Comparison of ENCODE assay signal across 27 cellular contexts in the genomic region with DNA sequence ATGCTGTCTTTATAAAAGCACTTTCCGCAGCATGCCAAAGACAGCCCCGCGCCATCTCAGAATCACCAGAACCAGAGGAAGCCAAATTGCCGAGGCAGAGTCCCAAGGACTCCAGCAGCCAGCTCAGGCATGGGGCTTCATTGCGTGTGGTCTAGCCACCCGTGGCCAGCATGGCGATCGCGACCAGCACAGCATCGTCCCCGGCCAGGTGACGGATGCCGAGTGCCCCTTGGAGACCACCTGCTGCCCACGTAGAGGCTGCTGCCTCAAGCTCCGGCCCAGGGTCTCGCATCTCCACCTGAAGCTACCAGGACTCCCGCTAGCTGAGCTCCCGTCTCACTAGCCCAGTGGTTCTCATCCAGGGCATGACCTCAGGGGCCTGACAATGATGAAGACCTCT.
"Had no signal": no experiment of that assay in that cellular context is flagged by ENCODE, and none has a peak within 500 bp of the region (broad histone marks: within the 10 kb centered on the region; RNA-seq: fewer than 3 reads in every experiment).

No MANE protein-coding gene starts in this region.

- H3K4me3 ChIP-seq: pancreas, prostate gland, right atrium auricular region, skin epidermis, smooth muscle cell, spleen, suprapubic skin, testis, tibial nerve, upper lobe of left lung, vagina had no signal

- DNase-seq: naive thymus-derived CD8-positive, alpha-beta T cell; occipital lobe; pancreas; retina; spleen; stimulated activated CD4-positive, alpha-beta T cell treated with anti-CD3 and anti-CD28 coated beads, Interleukin-12 subunit alpha, Interleukin-12 subunit beta, amount 100 ng/mL, for 4 hours; stimulated activated CD4-positive, alpha-beta T cell treated with anti-CD3 and anti-CD28 coated beads, Interleukin-1b, Interleukin-23, amount 100 ng/mL, for 48 hours; stimulated activated CD4-positive, alpha-beta T cell treated with anti-CD3 and anti-CD28 coated beads, Interleukin-4, amount 100 ng/mL, for 1 hour; stimulated activated CD4-positive, alpha-beta T cell treated with anti-CD3 and anti-CD28 coated beads, Interleukin-4, amount 100 ng/mL, for 4 hours; stimulated activated CD8-positive, alpha-beta memory T cell treated with anti-CD3 and anti-CD28 coated beads, Interleukin-4, amount 100 ng/mL, for 48 hours; stimulated activated naive CD4-positive, alpha-beta T cell; stimulated activated naive CD8-positive, alpha-beta T cell treated with anti-CD3 and anti-CD28 coated beads, Interleukin-15, amount 100 ng/mL, for 72 hours; stimulated activated naive CD8-positive, alpha-beta T cell treated with anti-CD3 and anti-CD28 coated beads, Interleukin-15, Interleukin-2, amounts not matched to agents 100 U/mL and 50 U/mL, for 24 hours; substantia nigra; testis; trophoblast cell; upper lobe of left lung had no signal

- H3K27me3 ChIP-seq: pancreas, right atrium auricular region, suprapubic skin, testis, upper lobe of left lung, vagina had no signal

- H3K4me2 ChIP-seq: smooth muscle cell had no signal

- H3K4me1 ChIP-seq: pancreas, right atrium auricular region, suprapubic skin, testis, vagina had no signal

- H3K9me3 ChIP-seq: pancreas, prostate gland, right atrium auricular region, suprapubic skin, testis, upper lobe of left lung, vagina had no signal

- H3K36me3 ChIP-seq: pancreas, prostate gland, right atrium auricular region, spleen, tibial nerve, upper lobe of left lung, vagina had no signal

- H3K27ac ChIP-seq: pancreas, right atrium auricular region, spleen, suprapubic skin, testis, tibial nerve, vagina had no signal

- ATAC-seq: naive thymus-derived CD8-positive, alpha-beta T cell; natural killer cell treated with Interleukin-12 subunit alpha and Interleukin-12 subunit beta and Interleukin-15 and Interleukin-18, amount 100 ng/mL, for 72 hours; pancreas; sciatic nerve; stimulated activated memory B cell treated with anti-CD40 and anti-IgM and Interleukin-4, amounts not matched to agents 10 μg/mL and 1 μg/mL and 100 μg/mL, for 72 hours; stimulated activated naive CD8-positive, alpha-beta T cell treated with anti-CD3 and anti-CD28 coated beads, Interleukin-15, amount 100 ng/mL, for 72 hours; stimulated activated naive CD8-positive, alpha-beta T cell treated with anti-CD3 and anti-CD28 coated beads, Interleukin-15, Interleukin-2, amounts not matched to agents 100 U/mL and 50 U/mL, for 24 hours had no signal
